2 cellular contexts compared by ENCODE assay signal in genomic region chr17:30207655-30208054, GRCh38.
TF ChIP-seq lines count a peak whose summit lies in the region.

No MANE protein-coding gene starts in this region.

TF ChIP-seq in GM12878, 131 proteins besides CTCF, POLR2A, EP300 and RAD21 (continued from another document):
- TF ChIP-seq BMI1 (IDR thresholded peaks at IDR 0.05; ENCODE audit: borderline replicate concordance) (no peak), KLF5 (IDR thresholded peaks at IDR 0.05; ENCODE audit: partially characterized antibody) (no peak), STAT1 (conservative IDR thresholded peaks at IDR 0.05) (no peak)

TF ChIP-seq in HEK293T, 16 proteins besides CTCF, POLR2A, EP300 and RAD21 (continued from another document):
- no peak for TF ChIP-seq FOXM1 (IDR thresholded peaks at IDR 0.05; ENCODE audit: borderline replicate concordance)
